Comparison of ENCODE assay signal across 27 cellular contexts in genomic region chr14:74919421-74920165, GRCh38. TPM values are rescaled to one million over a fixed set of nuclear protein-coding genes. Genes with fewer than 3 reads are reported as not detected.
DNase-seq lines count a peak whose midpoint lies in the region; ATAC-seq and TF ChIP-seq lines count a peak whose summit lies in the region.
"Had no signal": no experiment of that assay in that cellular context is flagged by ENCODE, and none has a peak within 500 bp of the region (broad histone marks: within the 10 kb centered on the region; RNA-seq: fewer than 3 reads in every experiment).

No MANE protein-coding gene starts in this region.

- H3K27ac ChIP-seq in AG04450 (ENCODE audit: low read depth, low read length) = peak overlapping the region; percentile 31
- H3K27ac ChIP-seq: C4-2B, stomach, upper lobe of left lung had no signal

- no peak overlapping the region for H3K4me3 ChIP-seq in AG04450 (ENCODE audit: low read depth, low read length)
- H3K4me3 ChIP-seq: gastrocnemius medialis, smooth muscle cell, stomach, upper lobe of left lung had no signal

- DNase-seq in AG04450 (ENCODE audit: low read depth, low spot score) (no peak), HT1080 (ENCODE audit: low read depth) (peak; percentile 40), dermis blood vessel endothelial cell (peak; percentile 20), kidney tubule cell (ENCODE audit: low spot score) (peak; percentile 16), NCI-H2029 (lab: John Stamatoyannopoulos, UW) (no peak)
- DNase-seq: 8988T; activated CD4-positive, alpha-beta T cell treated with anti-CD3 and anti-CD28 coated beads, Interleukin-2, amount 10 ng/mL, durations not matched to agents 24 days and 14 days; DMS 273 treated with DMSO at 0.1 percent for 48 hours; gastrocnemius medialis; GF-D8; NCI-H2171 treated with DMSO at 0.1 percent for 48 hours; NCI-H69; stimulated activated CD4-positive, alpha-beta T cell treated with anti-CD3 and anti-CD28 coated beads, Interleukin-4, amount 100 ng/mL, for 4 hours; stomach; T-cell had no signal

- ATAC-seq in GM18861 (IDR thresholded peaks at IDR 0.05; ENCODE audit: unreplicated experiment) = no peak
- ATAC-seq in HG03432 (IDR thresholded peaks at IDR 0.05; ENCODE audit: unreplicated experiment) = no peak
- ATAC-seq in HG02678 (IDR thresholded peaks at IDR 0.05; ENCODE audit: unreplicated experiment) = no peak
- ATAC-seq: gastrocnemius medialis, left lobe of liver, Right ventricle myocardium inferior, T-cell had no signal

- CTCF ChIA-PET in AG04450 (lab: Charles Lee) = interaction anchor here (1.1 kb wide), 1 partner anchor 14 kb away, joined by 3 read pairs; no protein-coding TSS in a partner anchor

- no peaks in the 10 kb centered on the region for H3K27me3 ChIP-seq in AG04450 (ENCODE audit: control insufficient read depth, insufficient read depth, low read length)
- H3K27me3 ChIP-seq: gastrocnemius medialis, upper lobe of left lung had no signal

- POLR2A ChIA-PET in AG04450 (lab: Yijun Ruan, JAX) = no interaction called here

- no peak for TF ChIP-seq CTCF in AG04450 (IDR thresholded peaks at IDR 0.05; ENCODE audit: low read depth, low read length)

- no peaks in the 10 kb centered on the region for H3K9me3 ChIP-seq in AG04450 (ENCODE audit: control insufficient read depth, insufficient read depth, low read length)
- H3K9me3 ChIP-seq: gastrocnemius medialis, stomach, upper lobe of left lung had no signal

RNA-seq across cellular contexts. Expression of gene RPS6KL1, which starts 3.5 kb away (rescaled TPM):
- polyA plus RNA-seq in AG04450 (2011; rRNA removed) = 0.37 and 0.64 TPM in 2 replicates
- polyA minus RNA-seq in AG04450 (2011; rRNA and poly(A)+ RNA removed) = 0.60 and 1.9 TPM in 2 replicates
- not detected in 2 replicates for total RNA-seq in HT1080 (2014; rRNA removed; shearing (Covaris generic))
- not detected in 2 replicates for polyA plus RNA-seq in HT1080 (2015; cell fraction: cytosol; rRNA removed)
- 0.03 and 0.20 TPM in 2 replicates for polyA plus RNA-seq in HT1080 (2015; cell fraction: nucleus; rRNA removed)
- total RNA-seq in dermis blood vessel endothelial cell = 10.4 and 12.4 TPM in 2 replicates
- total RNA-seq: smooth muscle cell had no signal
- polyA plus RNA-seq: smooth muscle cell had no signal

RNA-seq across cellular contexts. Expression of gene PGF, which starts 35.8 kb away (rescaled TPM):
- polyA plus RNA-seq in AG04450 (2011; rRNA removed) = 0.55 and 0.63 TPM in 2 replicates
- 0.35 and 0.78 TPM in 2 replicates for polyA minus RNA-seq in AG04450 (2011; rRNA and poly(A)+ RNA removed)
- total RNA-seq in HT1080 (2014; rRNA removed; shearing (Covaris generic)) = 74.0 and 76.1 TPM in 2 replicates
- polyA plus RNA-seq in HT1080 (2015; cell fraction: cytosol; rRNA removed) = 80.5 and 89.2 TPM in 2 replicates
- polyA plus RNA-seq in HT1080 (2015; cell fraction: nucleus; rRNA removed) = 51.1 and 55.8 TPM in 2 replicates
- total RNA-seq in dermis blood vessel endothelial cell = 126 and 252 TPM in 2 replicates
- total RNA-seq: mononuclear cell had no signal
- polyA plus RNA-seq: neural cell had no signal

RNA-seq across cellular contexts. Expression of gene DLST, which starts 37.9 kb away (rescaled TPM):
- 148 and 150 TPM in 2 replicates for polyA plus RNA-seq in AG04450 (2011; rRNA removed)
- polyA minus RNA-seq in AG04450 (2011; rRNA and poly(A)+ RNA removed) = 92.0 and 108 TPM in 2 replicates
- 67.9 and 80.2 TPM in 2 replicates for total RNA-seq in HT1080 (2014; rRNA removed; shearing (Covaris generic))
- polyA plus RNA-seq in HT1080 (2015; cell fraction: cytosol; rRNA removed) = 97.7 and 104 TPM in 2 replicates
- 206 and 220 TPM in 2 replicates for polyA plus RNA-seq in HT1080 (2015; cell fraction: nucleus; rRNA removed)
- 58.0 and 91.4 TPM in 2 replicates for total RNA-seq in dermis blood vessel endothelial cell

RNA-seq across cellular contexts. Expression of gene PROX2, which starts 43.6 kb away (rescaled TPM):
- polyA plus RNA-seq in AG04450 (2011; rRNA removed) = not detected in 2 replicates
- not detected in 2 replicates for polyA minus RNA-seq in AG04450 (2011; rRNA and poly(A)+ RNA removed)
- 0.03 TPM in 1 of 2 replicates, not detected in the other for total RNA-seq in HT1080 (2014; rRNA removed; shearing (Covaris generic))
- not detected in 2 replicates for polyA plus RNA-seq in HT1080 (2015; cell fraction: cytosol; rRNA removed)
- polyA plus RNA-seq in HT1080 (2015; cell fraction: nucleus; rRNA removed) = not detected in 2 replicates
- total RNA-seq in dermis blood vessel endothelial cell = not detected in 2 replicates
- total RNA-seq: activated CD4-positive, alpha-beta T cell treated with anti-CD3 and anti-CD28 coated beads, Interleukin-2, amount 10 ng/mL, durations not matched to agents 24 days and 14 days; endothelial cell of umbilical vein; gastrocnemius medialis; left lobe of liver; pulmonary artery endothelial cell; Right ventricle myocardium inferior; smooth muscle cell; stomach had no signal
- polyA plus RNA-seq: neural cell, stomach had no signal

Comparison
In these comparisons a context has a peak if more than half of its experiments do, and no peak if none do; other contexts are left out.
1. DNase-seq: peak in HT1080 (single experiment), dermis blood vessel endothelial cell (single experiment) and kidney tubule cell (single experiment); none in AG04450 (single experiment) and NCI-H2029 (single experiment).
2. RNA of gene RPS6KL1, which starts 3.5 kb away (total RNA-seq): 10.4 to 12.4 TPM in dermis blood vessel endothelial cell; not detected in HT1080; every median in the first group is over 10 times any median in the second.